In the genomic region with DNA sequence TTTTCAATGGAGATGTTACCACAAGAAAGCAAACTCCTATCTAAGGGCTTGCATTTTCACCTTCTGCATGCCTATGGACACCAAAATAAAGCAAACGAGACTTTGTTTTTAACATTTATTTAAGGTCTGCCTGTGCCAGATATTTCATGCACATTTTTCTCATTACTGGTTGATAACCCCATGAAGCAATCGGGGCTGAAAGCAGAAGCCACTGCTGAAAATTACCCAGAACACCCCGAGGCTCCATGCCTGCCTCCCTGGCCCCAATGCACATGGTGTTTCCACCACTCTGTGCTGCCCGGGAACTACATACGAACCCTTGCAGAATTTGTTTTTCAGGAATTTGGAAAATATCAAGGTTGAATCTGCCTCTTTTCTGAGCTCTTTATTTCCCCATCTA, we compare ENCODE assay signal across 25 cellular contexts.
"Had no signal": no experiment of that assay in that cellular context is flagged by ENCODE, and none has a peak within 500 bp of the region (broad histone marks: within the 10 kb centered on the region; RNA-seq: fewer than 3 reads in every experiment).

No MANE protein-coding gene starts in this region.

- H3K27me3 ChIP-seq: dorsolateral prefrontal cortex, foreskin keratinocyte, hepatocyte, neural progenitor cell, right lobe of liver, tibial nerve, upper lobe of right lung, vagina had no signal

- H3K9me3 ChIP-seq: psoas muscle, right lobe of liver, upper lobe of right lung, vagina had no signal

- H3K4me1 ChIP-seq: foreskin keratinocyte, parathyroid adenoma, psoas muscle, right lobe of liver, tibial nerve, upper lobe of right lung, vagina had no signal

- DNase-seq: cortex of kidney; dorsolateral prefrontal cortex; effector CD8-positive, alpha-beta T cell; foreskin keratinocyte; head of caudate nucleus; left colon; left ventricle myocardium superior; mesenchymal stem cell; midbrain; occipital lobe; psoas muscle; retina; right lobe of liver; stimulated activated CD4-positive, alpha-beta T cell treated with anti-CD3 and anti-CD28 coated beads, Interleukin-4, amount 100 ng/mL, for 1 hour; stimulated activated CD8-positive, alpha-beta memory T cell treated with anti-CD3 and anti-CD28 coated beads, Interleukin-4, amount 100 ng/mL, for 48 hours; stimulated activated naive CD8-positive, alpha-beta T cell treated with anti-CD3 and anti-CD28 coated beads, Interleukin-15, Interleukin-2, amounts not matched to agents 100 U/mL and 50 U/mL, for 24 hours; upper lobe of right lung had no signal

- H3K79me2 ChIP-seq: hepatocyte, parathyroid adenoma had no signal

- H3K4me3 ChIP-seq: dorsolateral prefrontal cortex, hepatocyte, lung, neural progenitor cell, psoas muscle, right lobe of liver, tibial nerve, upper lobe of right lung, vagina had no signal

- H3K9ac ChIP-seq: neural progenitor cell, parathyroid adenoma had no signal

- H3K36me3 ChIP-seq: neural progenitor cell, right lobe of liver, tibial nerve, upper lobe of right lung, vagina had no signal

- H3K4me2 ChIP-seq: hepatocyte, neural progenitor cell had no signal

- H2AFZ ChIP-seq: hepatocyte, neural progenitor cell, parathyroid adenoma had no signal

- H3K27ac ChIP-seq: foreskin keratinocyte, hepatocyte, neural progenitor cell, parathyroid adenoma, psoas muscle, right lobe of liver, tibial nerve, upper lobe of right lung, vagina had no signal

- ATAC-seq: foreskin keratinocyte; left colon; left ventricle myocardium superior; natural killer cell treated with Interleukin-12 subunit alpha and Interleukin-12 subunit beta and Interleukin-15 and Interleukin-18, amount 100 ng/mL, for 72 hours; psoas muscle; right lobe of liver; stimulated activated effector memory CD8-positive, alpha-beta T cell treated with anti-CD3 and anti-CD28 coated beads, Interleukin-12 subunit alpha, Interleukin-12 subunit beta, amount 100 ng/mL, for 72 hours; stimulated activated naive CD8-positive, alpha-beta T cell treated with anti-CD3 and anti-CD28 coated beads, Interleukin-15, Interleukin-2, amounts not matched to agents 100 U/mL and 50 U/mL, for 24 hours; upper lobe of right lung had no signal
